8 cellular contexts compared by ENCODE assay signal in genomic region chr12:120234643-120235368, GRCh38. TPM values are rescaled to one million over a fixed set of nuclear protein-coding genes. Genes with fewer than 3 reads are reported as not detected.
DNase-seq lines count a peak whose midpoint lies in the region; ATAC-seq, FAIRE-seq and TF ChIP-seq lines count a peak whose summit lies in the region.

No MANE protein-coding gene starts in this region.

- peak overlapping the region; percentile 66 for H3K4me2 ChIP-seq in PC-9

- peak overlapping the region; percentile 99; the same call in 1 of the 2 replicates for H3K27ac ChIP-seq in PC-9
- peak overlapping the region; percentile 28 for H3K27ac ChIP-seq in duodenal mucosa (ENCODE audit: low read depth, low read length)
- peak overlapping the region; percentile 89 to 92 for H3K27ac ChIP-seq in lung (ENCODE audit: low read depth in 1 of 2, low read length in 1 of 2)
- H3K27ac ChIP-seq in thymus (ENCODE audit: low read depth) = peak overlapping the region; percentile 76

- DNase-seq in AG09309 (ENCODE audit: low read depth) (peak; percentile 86), GOT3 (lab: John Stamatoyannopoulos, UW) (peak; percentile 76), PC-9 (peak; percentile 79), lung (ENCODE audit: low spot score) (peak; percentile 79), GM12892 (ENCODE audit: insufficient read length) (no peak)
- DNase-seq in stimulated activated naive CD8-positive, alpha-beta T cell treated with anti-CD3 and anti-CD28 coated beads, Interleukin-15, amount 100 ng/mL, for 72 hours = no peak

- H3K4me3 ChIP-seq in AG09309 (ENCODE audit: control insufficient read depth, low read depth, low read length) (no peak overlapping the region), PC-9 (no peak overlapping the region), duodenal mucosa (ENCODE audit: low read depth in 1 of 2, low read length in 2 of 2) (peak overlapping the region; percentile 5 to 6), lung (no peak overlapping the region), thymus (ENCODE audit: low read length) (no peak overlapping the region)

- H2AFZ ChIP-seq in PC-9 = no peak overlapping the region

- no peaks in the 10 kb centered on the region for H3K9me2 ChIP-seq in PC-9 (ENCODE audit: insufficient read depth)

- CTCF ChIA-PET in PC-9 (lab: Charles Lee) = interaction anchor here (0.6 to 1.6 kb wide), 5 partner anchors 22 to 45 kb away, joined by 3 to 17 read pairs (median 5); partner anchors contain the start of gene PXN

- H3K9me3 ChIP-seq in PC-9 (ENCODE audit: insufficient read depth, low read depth) (no peaks in the 10 kb centered on the region), duodenal mucosa (ENCODE audit: control insufficient read depth in 1 of 2, low read length in 2 of 2) (no peaks in the 10 kb centered on the region), lung (ENCODE audit: control insufficient read depth in 2 of 2, insufficient read depth in 1 of 2, low read length in 1 of 2) (no peaks in the 10 kb centered on the region), thymus (ENCODE audit: control insufficient read depth) (no peaks in the 10 kb centered on the region)

- H3K9me3 Mint-ChIP-seq in stimulated activated naive CD8-positive, alpha-beta T cell treated with anti-CD3 and anti-CD28 coated beads, Interleukin-15, amount 100 ng/mL, for 72 hours = no peaks in the 10 kb centered on the region

- TF ChIP-seq CTCF in AG09309 (IDR thresholded peaks at IDR 0.05; ENCODE audit: control insufficient read depth, insufficient read depth, low read depth, low read length, missing control alignments) (peak; percentile 63), PC-9 (conservative IDR thresholded peaks at IDR 0.05) (peak; percentile 60), lung (IDR thresholded peaks at IDR 0.05; ENCODE audit: control extremely low read depth, extremely low read depth) (peak; percentile 6)

- H3K9ac ChIP-seq in duodenal mucosa (ENCODE audit: low read depth in 1 of 2, low read length in 2 of 2) = no peak overlapping the region

- BruUV-seq in PC-9 (replicated peaks; lab: Mats Ljungman, UMichigan) = no TSS peak

- no peak for TF ChIP-seq POLR2A in GM12892 (IDR thresholded peaks at IDR 0.05; ENCODE audit: low read depth, low read length)

- H4K20me1 ChIP-seq in PC-9 (ENCODE audit: insufficient read depth) = peaks cover 8% of the 10 kb centered on the region

- intact Hi-C loops in PC-9 (cut with micrococcal nuclease; ENCODE audit: unreplicated experiment) = no loop called here

- H3K27me3 ChIP-seq in PC-9 (ENCODE audit: insufficient read depth, low read depth) = no peaks in the 10 kb centered on the region
- no peaks in the 10 kb centered on the region for H3K27me3 ChIP-seq in duodenal mucosa (ENCODE audit: control insufficient read depth in 1 of 2, insufficient read depth in 2 of 2, low read length in 2 of 2)
- H3K27me3 ChIP-seq in lung (ENCODE audit: control insufficient read depth, insufficient read depth) = no peaks in the 10 kb centered on the region
- no peaks in the 10 kb centered on the region for H3K27me3 ChIP-seq in thymus (ENCODE audit: control insufficient read depth, insufficient read depth)

- H3K4me1 ChIP-seq in PC-9 (replicated peaks; ENCODE audit: insufficient read depth) (peaks cover 59% of the 10 kb centered on the region), duodenal mucosa (ENCODE audit: control insufficient read depth in 1 of 2, insufficient read depth in 2 of 2, low read length in 2 of 2) (peaks cover 75 to 77% of the 10 kb centered on the region in 2 donors), lung (ENCODE audit: control insufficient read depth in 2 of 2, insufficient read depth in 2 of 2, low read length in 2 of 2) (peaks cover 58 to 64% of the 10 kb centered on the region in 2 donors), thymus (ENCODE audit: control insufficient read depth, insufficient read depth, low read length) (peaks cover 9% of the 10 kb centered on the region)

- no peaks in the 10 kb centered on the region for H3K36me3 ChIP-seq in PC-9 (ENCODE audit: low read depth)
- H3K36me3 ChIP-seq in duodenal mucosa (ENCODE audit: control insufficient read depth in 1 of 2, insufficient read depth in 2 of 2, low read length in 2 of 2) = no peaks in the 10 kb centered on the region
- no peaks in the 10 kb centered on the region for H3K36me3 ChIP-seq in lung (ENCODE audit: control insufficient read depth in 2 of 2, insufficient read depth in 2 of 2, low read length in 2 of 2)
- H3K36me3 ChIP-seq in thymus (ENCODE audit: control insufficient read depth, insufficient read depth) = no peaks in the 10 kb centered on the region

- no peak overlapping the region for H3K4me3 Mint-ChIP-seq in stimulated activated naive CD8-positive, alpha-beta T cell treated with anti-CD3 and anti-CD28 coated beads, Interleukin-15, amount 100 ng/mL, for 72 hours

- WGBS in lung, 2 donors = 26 to 34% methylated on average over 13 of the region's 13 CpGs
- 81% methylated on average over 13 of the region's 13 CpGs for WGBS in thymus

- ATAC-seq in lung (ENCODE audit: insufficient read depth, low FRiP score) = peak; percentile 65
- no peak for ATAC-seq in stimulated activated naive CD8-positive, alpha-beta T cell treated with anti-CD3 and anti-CD28 coated beads, Interleukin-15, amount 100 ng/mL, for 72 hours

- POLR2A ChIA-PET in PC-9 (lab: Charles Lee; ENCODE audit: unreplicated experiment) = interaction anchor here (0.7 to 1.5 kb wide), 2 partner anchors 22 to 57 kb away, joined by 4 to 6 read pairs; partner anchors contain the start of gene RNU4-2

- peaks cover 81% of the 10 kb centered on the region for H3K4me1 Mint-ChIP-seq in stimulated activated naive CD8-positive, alpha-beta T cell treated with anti-CD3 and anti-CD28 coated beads, Interleukin-15, amount 100 ng/mL, for 72 hours

- FAIRE-seq in GM12892 (lab: Jason Lieb, UNC) = no peak

- H3F3A ChIP-seq in PC-9 (ENCODE audit: insufficient read depth, low read depth) = peaks cover 41% of the 10 kb centered on the region

- peaks cover 62% of the 10 kb centered on the region for H3K79me2 ChIP-seq in PC-9 (ENCODE audit: low read depth)

- peak overlapping the region in 1 of 2 donors; percentile 44 for H3K27ac Mint-ChIP-seq in stimulated activated naive CD8-positive, alpha-beta T cell treated with anti-CD3 and anti-CD28 coated beads, Interleukin-15, amount 100 ng/mL, for 72 hours

- no peaks in the 10 kb centered on the region for H3K27me3 Mint-ChIP-seq in stimulated activated naive CD8-positive, alpha-beta T cell treated with anti-CD3 and anti-CD28 coated beads, Interleukin-15, amount 100 ng/mL, for 72 hours

RNA-seq across cellular contexts. Expression of gene PXN, which starts 30.7 kb away (rescaled TPM):
- total RNA-seq in PC-9 (2021) (191 and 218 TPM in 2 replicates), lung (100 to 1,000 TPM in 1 of 2 donors, 10 to 100 TPM in 1; 81.1 to 117 TPM)
- polyA plus RNA-seq in lung (10 to 100 TPM; 81.3 to 100.0 TPM), thymus (112 TPM)
- polyA plus RNA-seq in GM12892 (2012; ENCODE audit: missing spikeins) = 16.2 TPM

RNA-seq across cellular contexts. Expression of gene RPLP0, which starts 33.9 kb away (rescaled TPM):
- total RNA-seq in PC-9 (2021) (2,334 and 2,540 TPM in 2 replicates), lung (1,000 to 10,000 TPM; 1,492 to 1,979 TPM)
- polyA plus RNA-seq in lung (1,000 to 10,000 TPM; 2,934 to 3,190 TPM), thymus (2,741 TPM)
- 6,108 TPM for polyA plus RNA-seq in GM12892 (2012; ENCODE audit: missing spikeins)

RNA-seq across cellular contexts. Expression of gene GCN1, which starts 40.3 kb away (rescaled TPM):
- total RNA-seq in PC-9 (2021) = 116 and 119 TPM in 2 replicates
- 10 to 100 TPM; 76.4 to 93.6 TPM for total RNA-seq in lung
- 10 to 100 TPM; 19.3 to 29.7 TPM for polyA plus RNA-seq in lung
- polyA plus RNA-seq in thymus = 22.4 TPM
- polyA plus RNA-seq in GM12892 (2012; ENCODE audit: missing spikeins) = 40.5 TPM

RNA-seq across cellular contexts. Expression of gene RNU4-2, which starts 56.9 kb away (rescaled TPM):
- total RNA-seq in PC-9 (2021) (2,281 and 3,957 TPM in 2 replicates), lung (over 10,000 TPM in 1 of 2 donors, under 1 TPM in 1; under 0.01 to 10,045 TPM)
- polyA plus RNA-seq in lung (not detected), thymus (not detected)
- polyA plus RNA-seq in GM12892 (2012; ENCODE audit: missing spikeins) = 3,040 TPM

RNA-seq across cellular contexts. Expression of gene RNU4-1, which starts 58.2 kb away (rescaled TPM):
- total RNA-seq in PC-9 (2021) = 1,857 and 3,341 TPM in 2 replicates
- 1,000 to 10,000 TPM in 1 of 2 donors, under 1 TPM in 1; under 0.01 to 2,200 TPM for total RNA-seq in lung
- not detected for polyA plus RNA-seq in lung
- not detected for polyA plus RNA-seq in thymus
- polyA plus RNA-seq in GM12892 (2012; ENCODE audit: missing spikeins) = 3,072 TPM

Comparison
In these comparisons a context has a peak if more than half of its experiments do, and no peak if none do; other contexts are left out.
1. DNase-seq: peak in AG09309 (single experiment), GOT3 (single experiment), PC-9 (2 of 2) and lung (single experiment); none in GM12892 (single experiment) and stimulated activated naive CD8-positive, alpha-beta T cell treated with anti-CD3 and anti-CD28 coated beads, Interleukin-15, amount 100 ng/mL, for 72 hours (0 of 2).
2. H3K4me3 ChIP-seq: peak in duodenal mucosa (2 of 2); none in AG09309 (single experiment), PC-9 (single experiment), lung (single experiment) and thymus (single experiment).
3. CTCF ChIP-seq: peak in every context shown above with its lines; median percentile 63 in AG09309; 60 in PC-9; 6 in lung.
4. H3K27ac ChIP-seq: peak in every context shown above with its lines; median percentile 99 in PC-9; 90 in lung; 76 in thymus; 28 in duodenal mucosa.